In genomic region chr10:1148855-1149620, GRCh38 we compare ENCODE assay signal across 16 cellular contexts.
A peak's percentile ranks its signal among the peaks of the same experiment; 100 is the strongest.
DNase-seq lines count a peak whose midpoint lies in the region; ATAC-seq and TF ChIP-seq lines count a peak whose summit lies in the region.
"Had no signal": no experiment of that assay in that cellular context is flagged by ENCODE, and none has a peak within 500 bp of the region (broad histone marks: within the 10 kb centered on the region; RNA-seq: fewer than 3 reads in every experiment).

No MANE protein-coding gene starts in this region.

- CTCF ChIA-PET in activated CD4-positive, alpha-beta memory T cell treated with anti-CD3 and anti-CD28 coated beads, Interleukin-2, amount 10 ng/mL, durations not matched to agents 7 days and 5 days (lab: Charles Lee), result no interaction called here
- CTCF ChIA-PET in activated CD4-positive, alpha-beta memory T cell treated with anti-CD3 and anti-CD28 coated beads for 36 hours (lab: Charles Lee), result interaction anchor here (1.0 kb wide), 1 partner anchor 39 kb away, joined by 3 read pairs; no protein-coding TSS in a partner anchor

- peaks cover 6% of the 10 kb centered on the region for H3K9me3 Mint-ChIP-seq in activated CD4-positive, alpha-beta memory T cell treated with anti-CD3 and anti-CD28 coated beads, Interleukin-2, amount 10 ng/mL, durations not matched to agents 7 days and 5 days
- peaks cover 8% of the 10 kb centered on the region for H3K9me3 Mint-ChIP-seq in activated CD4-positive, alpha-beta memory T cell treated with anti-CD3 and anti-CD28 coated beads for 36 hours

- no peaks in the 10 kb centered on the region for H3K36me3 ChIP-seq in BLaER1
- no peaks in the 10 kb centered on the region for H3K36me3 ChIP-seq in colonic mucosa
- H3K36me3 ChIP-seq in neuronal stem cell (replicated peaks in 1 of 2; ENCODE audit: control insufficient read depth in 2 of 2, insufficient read depth in 2 of 2, low read length in 2 of 2), result peaks cover 0 to 2% of the 10 kb centered on the region in 2 donors
- H3K36me3 ChIP-seq: HAP-1 had no signal

- H3K9ac ChIP-seq in BLaER1 (no peak overlapping the region), colonic mucosa (ENCODE audit: low read depth in 2 of 2, low read length in 2 of 2) (no peak overlapping the region), neuronal stem cell (ENCODE audit: low read depth, low read length, poor library complexity) (no peak overlapping the region)

- WGBS in neuronal stem cell (ENCODE audit: extremely low coverage in 2 of 2, insufficient read length in 2 of 2, insufficient replicate concordance in 1 of 2), 2 donors, result no CpG with 5 or more reads among the region's 17 CpGs

- H3K18ac ChIP-seq in neuronal stem cell (ENCODE audit: low read length), result peak overlapping the region; percentile 44

- intact Hi-C loops in activated CD4-positive, alpha-beta memory T cell treated with anti-CD3 and anti-CD28 coated beads for 36 hours (cut with micrococcal nuclease), result no loop called here
- intact Hi-C loops in colonic mucosa (cut with DNase I), result no loop called here

- H3K4me1 ChIP-seq in BLaER1 (peaks cover 64% of the 10 kb centered on the region), colonic mucosa (no peaks in the 10 kb centered on the region), neuronal stem cell (ENCODE audit: control insufficient read depth in 2 of 2, insufficient read depth in 1 of 2, low read depth in 1 of 2, low read length in 2 of 2) (peaks cover 0 to 5% of the 10 kb centered on the region in 2 donors)
- H3K4me1 ChIP-seq: HAP-1 had no signal

- no peak overlapping the region for H2BK120ac ChIP-seq in neuronal stem cell (ENCODE audit: low read depth, low read length)

- H3K14ac ChIP-seq in neuronal stem cell (ENCODE audit: low read length), result peak overlapping the region; percentile 9

- H2AFZ ChIP-seq in neuronal stem cell (ENCODE audit: low read length), result no peak overlapping the region

- no peak overlapping the region for H3K4ac ChIP-seq in neuronal stem cell (ENCODE audit: low read length)

- H3K27me3 ChIP-seq in BLaER1 (no peaks in the 10 kb centered on the region), colonic mucosa (no peaks in the 10 kb centered on the region), neuronal stem cell (ENCODE audit: control insufficient read depth in 3 of 3, insufficient read depth in 3 of 3, low read depth in 1 of 3, low read length in 3 of 3) (peaks cover 0 to 8% (median 0%) of the 10 kb centered on the region in 3 experiments)

- TF ChIP-seq CTCF in colonic mucosa (IDR thresholded peaks at IDR 0.05), result no peak

- ATAC-seq in HG02885 (IDR thresholded peaks at IDR 0.05; ENCODE audit: poor library complexity, unreplicated experiment), result no peak

- DNase-seq in activated CD4-positive, alpha-beta memory T cell treated with anti-CD3 and anti-CD28 coated beads, Interleukin-2, amount 10 ng/mL, durations not matched to agents 7 days and 5 days, result peak; percentile 5
- no peak for DNase-seq in activated CD4-positive, alpha-beta memory T cell treated with anti-CD3 and anti-CD28 coated beads for 36 hours
- DNase-seq in colonic mucosa, result peak; percentile 6
- DNase-seq in neuronal stem cell (ENCODE audit: low spot score), result no peak
- DNase-seq in 8988T, result no peak
- DNase-seq in NOMO-1 treated with dmso at 0.1 percent for 144 hours (lab: John Stamatoyannopoulos, UW; ENCODE audit: unreplicated experiment), result no peak
- DNase-seq: COR-L47; DMS 273 treated with DMSO at 0.1 percent for 48 hours; NCI-H1105; NCI-H2081 treated with DMSO at 0.1 percent for 48 hours; NK-92 treated with Interleukin-12 subunit alpha and Interleukin-12 subunit beta, amount 100 ng/mL, for 24 hours had no signal

- no peak overlapping the region for H3K27ac Mint-ChIP-seq in activated CD4-positive, alpha-beta memory T cell treated with anti-CD3 and anti-CD28 coated beads, Interleukin-2, amount 10 ng/mL, durations not matched to agents 7 days and 5 days
- no peak overlapping the region for H3K27ac Mint-ChIP-seq in activated CD4-positive, alpha-beta memory T cell treated with anti-CD3 and anti-CD28 coated beads for 36 hours

- H3K79me1 ChIP-seq in neuronal stem cell (ENCODE audit: low read depth, low read length), result no peaks in the 10 kb centered on the region

- H2BK5ac ChIP-seq in neuronal stem cell (ENCODE audit: low read length), result peak overlapping the region; percentile 35

- H4K20me1 ChIP-seq in BLaER1, result no peaks in the 10 kb centered on the region

- peaks cover 11% of the 10 kb centered on the region for H3K4me1 Mint-ChIP-seq in activated CD4-positive, alpha-beta memory T cell treated with anti-CD3 and anti-CD28 coated beads, Interleukin-2, amount 10 ng/mL, durations not matched to agents 7 days and 5 days
- H3K4me1 Mint-ChIP-seq in activated CD4-positive, alpha-beta memory T cell treated with anti-CD3 and anti-CD28 coated beads for 36 hours (ENCODE audit: low read depth), result peaks cover 4% of the 10 kb centered on the region

- POLR2A ChIA-PET in activated CD4-positive, alpha-beta memory T cell treated with anti-CD3 and anti-CD28 coated beads, Interleukin-2, amount 10 ng/mL, durations not matched to agents 7 days and 5 days (lab: Charles Lee), result no interaction called here
- POLR2A ChIA-PET in activated CD4-positive, alpha-beta memory T cell treated with anti-CD3 and anti-CD28 coated beads for 36 hours (lab: Charles Lee), result no interaction called here

- H2AK5ac ChIP-seq in neuronal stem cell (ENCODE audit: low read depth, low read length), result no peak overlapping the region

- no peaks in the 10 kb centered on the region for H3K36me3 Mint-ChIP-seq in activated CD4-positive, alpha-beta memory T cell treated with anti-CD3 and anti-CD28 coated beads, Interleukin-2, amount 10 ng/mL, durations not matched to agents 7 days and 5 days (ENCODE audit: low read depth)
- H3K36me3 Mint-ChIP-seq in activated CD4-positive, alpha-beta memory T cell treated with anti-CD3 and anti-CD28 coated beads for 36 hours, result peaks cover 3% of the 10 kb centered on the region
- H3K36me3 Mint-ChIP-seq: CD4-positive, CD25-positive, alpha-beta regulatory T cell had no signal

- H3K4me3 ChIP-seq in BLaER1 (no peak overlapping the region), colonic mucosa (no peak overlapping the region), neuronal stem cell (ENCODE audit: low read length in 2 of 2) (no peak overlapping the region)
- H3K4me3 ChIP-seq: HAP-1 had no signal

- H4K8ac ChIP-seq in neuronal stem cell (ENCODE audit: low read depth, low read length), result no peak overlapping the region

- H3K4me2 ChIP-seq in BLaER1 (peak overlapping the region; percentile 94), neuronal stem cell (ENCODE audit: insufficient read depth, low read length, poor library complexity, severe bottlenecking) (no peak overlapping the region)

- no peak overlapping the region for H2BK15ac ChIP-seq in neuronal stem cell (ENCODE audit: low read length)

- H2BK12ac ChIP-seq in neuronal stem cell (ENCODE audit: low read length), result no peak overlapping the region

- H4K91ac ChIP-seq in neuronal stem cell (ENCODE audit: low read depth, low read length, poor library complexity), result no peak overlapping the region

- peaks cover 14% of the 10 kb centered on the region for H3K27me3 Mint-ChIP-seq in activated CD4-positive, alpha-beta memory T cell treated with anti-CD3 and anti-CD28 coated beads, Interleukin-2, amount 10 ng/mL, durations not matched to agents 7 days and 5 days
- peaks cover 3% of the 10 kb centered on the region for H3K27me3 Mint-ChIP-seq in activated CD4-positive, alpha-beta memory T cell treated with anti-CD3 and anti-CD28 coated beads for 36 hours

- peak overlapping the region; percentile 36 for H3K27ac ChIP-seq in BLaER1
- H3K27ac ChIP-seq in colonic mucosa, result no peak overlapping the region
- H3K27ac ChIP-seq in neuronal stem cell (replicated peaks; ENCODE audit: low read length), result no peak overlapping the region
- H3K27ac ChIP-seq: 22Rv1 had no signal

- no peak overlapping the region for H3K23ac ChIP-seq in neuronal stem cell (ENCODE audit: low read depth, low read length, poor library complexity)

- H3K4me3 Mint-ChIP-seq in activated CD4-positive, alpha-beta memory T cell treated with anti-CD3 and anti-CD28 coated beads, Interleukin-2, amount 10 ng/mL, durations not matched to agents 7 days and 5 days, result no peak overlapping the region
- H3K4me3 Mint-ChIP-seq in activated CD4-positive, alpha-beta memory T cell treated with anti-CD3 and anti-CD28 coated beads for 36 hours, result no peak overlapping the region
- H3K4me3 Mint-ChIP-seq: CD4-positive, CD25-positive, alpha-beta regulatory T cell had no signal

- H3K9me3 ChIP-seq in BLaER1 (peaks cover 45% of the 10 kb centered on the region), colonic mucosa (no peaks in the 10 kb centered on the region), neuronal stem cell (replicated peaks in 1 of 2; ENCODE audit: control insufficient read depth in 2 of 2, insufficient read depth in 1 of 2, low read depth in 1 of 2, low read length in 2 of 2) (peaks cover 0 to 2% of the 10 kb centered on the region in 2 donors)
- H3K9me3 ChIP-seq: HAP-1 had no signal

Comparison
In these comparisons a context has a peak if more than half of its experiments do, and no peak if none do; other contexts are left out.
1. DNase-seq: peak in activated CD4-positive, alpha-beta memory T cell treated with anti-CD3 and anti-CD28 coated beads, Interleukin-2, amount 10 ng/mL, durations not matched to agents 7 days and 5 days (single experiment) and colonic mucosa (single experiment); none in activated CD4-positive, alpha-beta memory T cell treated with anti-CD3 and anti-CD28 coated beads for 36 hours (single experiment), neuronal stem cell (single experiment), 8988T (single experiment) and NOMO-1 treated with dmso at 0.1 percent for 144 hours (single experiment).